Comparison of ENCODE assay signal across 21 cellular contexts in genomic region chr3:5520237-5520636, GRCh38.
DNase-seq lines count a peak whose midpoint lies in the region; ATAC-seq and TF ChIP-seq lines count a peak whose summit lies in the region.
"Had no signal": no experiment of that assay in that cellular context is flagged by ENCODE, and none has a peak within 500 bp of the region (broad histone marks: within the 10 kb centered on the region; RNA-seq: fewer than 3 reads in every experiment).

No MANE protein-coding gene starts in this region.

- CTCF ChIA-PET in HCT116 (lab: Charles Lee), result no interaction called here

- TF ChIP-seq POLR2A in HCT116 (IDR thresholded peaks at IDR 0.05; ENCODE audit: borderline replicate concordance, extremely low read depth, insufficient read depth, insufficient read length) (no peak), NB4 (IDR thresholded peaks at IDR 0.05; ENCODE audit: extremely low read depth, insufficient read length) (no peak)

- no peaks in the 10 kb centered on the region for H3K79me2 ChIP-seq in HCT116 (ENCODE audit: insufficient read depth, low read length)

- RAD21 ChIA-PET in HCT116 (lab: Charles Lee; ENCODE audit: low non-redundant PET in 1 of 2, low total read pairs in 2 of 2, uncharacterized antibody in 2 of 2, unreplicated experiment in 2 of 2), result no interaction called here

- no peaks in the 10 kb centered on the region for H3K36me3 ChIP-seq in HCT116 (ENCODE audit: control insufficient read depth in 1 of 2, insufficient read depth in 2 of 2, low read length in 2 of 2)
- H3K36me3 ChIP-seq: BE2C had no signal

- intact Hi-C loops in HCT116 (cut with micrococcal nuclease), result no loop called here

- no peak overlapping the region for H3K27ac ChIP-seq in HCT116 (ENCODE audit: low read depth, low read length)

- ATAC-seq in HCT116 (peak; percentile 83), HG02870 (IDR thresholded peaks at IDR 0.05; ENCODE audit: unreplicated experiment) (no peak), HG02588 (IDR thresholded peaks at IDR 0.05; ENCODE audit: unreplicated experiment) (no peak), HG02678 (IDR thresholded peaks at IDR 0.05; ENCODE audit: unreplicated experiment) (no peak)
- ATAC-seq: T-cell had no signal

- no peaks in the 10 kb centered on the region for H3K9me2 ChIP-seq in HCT116 (ENCODE audit: insufficient read depth)
- H3K9me2 ChIP-seq: SK-N-SH had no signal

- no peak overlapping the region for H3K4me2 ChIP-seq in HCT116 (ENCODE audit: low read length)
- H3K4me2 ChIP-seq: SK-N-SH had no signal

- no peak for TF ChIP-seq RAD21 in HCT116 (IDR thresholded peaks at IDR 0.05; ENCODE audit: low read depth)

- no peaks in the 10 kb centered on the region for H3K27me3 ChIP-seq in HCT116 (ENCODE audit: insufficient read depth, low read length)
- H3K27me3 ChIP-seq: BE2C had no signal

- BruUV-seq in HCT116 (replicated peaks; lab: Mats Ljungman, UMichigan), result no TSS peak

- POLR2A ChIA-PET in HCT116 (lab: Charles Lee), result no interaction called here

- TF ChIP-seq CTCF in HCT116 (IDR thresholded peaks at IDR 0.05 in 2 of 3, conservative IDR thresholded peaks at IDR 0.05 in 1 of 3; ENCODE audit: borderline replicate concordance in 1 of 3, insufficient read depth in 1 of 3, low read depth in 2 of 3, low read length in 2 of 3) (no peak), NB4 (IDR thresholded peaks at IDR 0.05; ENCODE audit: low read depth, low read length) (no peak)

- H4K20me1 ChIP-seq in HCT116 (ENCODE audit: insufficient read depth), result no peaks in the 10 kb centered on the region

- H3K4me3 ChIP-seq in HCT116 (replicated peaks in 1 of 2; ENCODE audit: low read depth in 1 of 2, low read length in 2 of 2) (no peak overlapping the region), NB4 (ENCODE audit: low read depth, low read length) (no peak overlapping the region)

- no peaks in the 10 kb centered on the region for H3K9me3 ChIP-seq in HCT116 (ENCODE audit: control insufficient read depth in 1 of 2, insufficient read depth in 1 of 2, low read depth in 1 of 2, low read length in 2 of 2)
- H3K9me3 ChIP-seq: BE2C, SK-N-SH had no signal

- peak; percentile 7 for DNase-seq in CMK (ENCODE audit: low read depth)
- DNase-seq in HCT116 (ENCODE audit: low read depth, low spot score), result peak; percentile 34
- DNase-seq in NB4 (ENCODE audit: low read depth), result peak; percentile 15
- DNase-seq in SW480 (ENCODE audit: low spot score), result peak; percentile 14
- DNase-seq in NCI-H446 (lab: John Stamatoyannopoulos, UW), result no peak
- DNase-seq: BE2C, COR-L47, DMS 273 treated with DMSO at 0.1 percent for 48 hours, DMS79 treated with DMSO at 0.1 percent for 48 hours, NCI-H1092, NCI-H1436 treated with DMSO at 0.1 percent for 48 hours, NCI-H1930, NCI-H510A, NCI-H748 treated with DMSO at 0.1 percent for 48 hours, RPMI8226, SHP77, SK-N-SH, T-cell had no signal

- no peaks in the 10 kb centered on the region for H3K4me1 ChIP-seq in HCT116 (ENCODE audit: control insufficient read depth in 1 of 2, insufficient read depth in 2 of 2, low read length in 2 of 2)
- H3K4me1 ChIP-seq: BE2C had no signal

- no peak overlapping the region for H3K9ac ChIP-seq in HCT116 (ENCODE audit: low read length)
- H3K9ac ChIP-seq: SK-N-SH had no signal

- H2AFZ ChIP-seq in HCT116 (ENCODE audit: low read depth, low read length, poor library complexity, severe bottlenecking), result no peak overlapping the region

TF ChIP-seq in HCT116, 20 proteins besides CTCF, POLR2A, EP300 and RAD21:
- TF ChIP-seq REST (IDR thresholded peaks at IDR 0.05; ENCODE audit: low read depth) (no peak), FOSL1 (IDR thresholded peaks at IDR 0.05; ENCODE audit: low read depth) (no peak), CEBPB (IDR thresholded peaks at IDR 0.05; ENCODE audit: low read depth) (no peak), JUND (IDR thresholded peaks at IDR 0.05) (no peak), SIN3A (IDR thresholded peaks at IDR 0.05; ENCODE audit: low read depth) (no peak), ZNF274 (IDR thresholded peaks at IDR 0.05; ENCODE audit: low read depth, low read length) (no peak), ATF3 (IDR thresholded peaks at IDR 0.05) (no peak), EZH2phosphoT487 (IDR thresholded peaks at IDR 0.05; ENCODE audit: borderline replicate concordance) (no peak), TCF7L2 (IDR thresholded peaks at IDR 0.05; ENCODE audit: borderline replicate concordance, extremely low read depth, insufficient read depth, insufficient read length) (no peak), POLR2AphosphoS5 (IDR thresholded peaks at IDR 0.05; ENCODE audit: low read depth, low read length) (no peak), EZH2 (IDR thresholded peaks at IDR 0.05) (no peak), SP1 (IDR thresholded peaks at IDR 0.05; ENCODE audit: low read depth) (no peak), ELF1 (IDR thresholded peaks at IDR 0.05; ENCODE audit: borderline replicate concordance, low read depth) (no peak)
- TF ChIP-seq, protein P1, sequence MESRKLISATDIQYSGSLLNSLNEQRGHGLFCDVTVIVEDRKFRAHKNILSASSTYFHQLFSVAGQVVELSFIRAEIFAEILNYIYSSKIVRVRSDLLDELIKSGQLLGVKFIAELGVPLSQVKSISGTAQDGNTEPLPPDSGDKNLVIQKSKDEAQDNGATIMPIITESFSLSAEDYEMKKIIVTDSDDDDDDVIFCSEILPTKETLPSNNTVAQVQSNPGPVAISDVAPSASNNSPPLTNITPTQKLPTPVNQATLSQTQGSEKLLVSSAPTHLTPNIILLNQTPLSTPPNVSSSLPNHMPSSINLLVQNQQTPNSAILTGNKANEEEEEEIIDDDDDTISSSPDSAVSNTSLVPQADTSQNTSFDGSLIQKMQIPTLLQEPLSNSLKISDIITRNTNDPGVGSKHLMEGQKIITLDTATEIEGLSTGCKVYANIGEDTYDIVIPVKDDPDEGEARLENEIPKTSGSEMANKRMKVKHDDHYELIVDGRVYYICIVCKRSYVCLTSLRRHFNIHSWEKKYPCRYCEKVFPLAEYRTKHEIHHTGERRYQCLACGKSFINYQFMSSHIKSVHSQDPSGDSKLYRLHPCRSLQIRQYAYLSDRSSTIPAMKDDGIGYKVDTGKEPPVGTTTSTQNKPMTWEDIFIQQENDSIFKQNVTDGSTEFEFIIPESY (IDR thresholded peaks at IDR 0.05; ENCODE audit: extremely low read depth, insufficient replicate concordance, low read length), result no peak
- TF ChIP-seq, protein P2, sequence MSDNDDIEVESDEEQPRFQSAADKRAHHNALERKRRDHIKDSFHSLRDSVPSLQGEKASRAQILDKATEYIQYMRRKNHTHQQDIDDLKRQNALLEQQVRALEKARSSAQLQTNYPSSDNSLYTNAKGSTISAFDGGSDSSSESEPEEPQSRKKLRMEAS (IDR thresholded peaks at IDR 0.05), result no peak

Comparison
In these comparisons a context has a peak if more than half of its experiments do, and no peak if none do; other contexts are left out.
1. DNase-seq: peak in CMK (single experiment), HCT116 (single experiment), NB4 (single experiment) and SW480 (single experiment); none in NCI-H446 (0 of 2).